Comparison of ENCODE assay signal across 32 cellular contexts in the genomic region with DNA sequence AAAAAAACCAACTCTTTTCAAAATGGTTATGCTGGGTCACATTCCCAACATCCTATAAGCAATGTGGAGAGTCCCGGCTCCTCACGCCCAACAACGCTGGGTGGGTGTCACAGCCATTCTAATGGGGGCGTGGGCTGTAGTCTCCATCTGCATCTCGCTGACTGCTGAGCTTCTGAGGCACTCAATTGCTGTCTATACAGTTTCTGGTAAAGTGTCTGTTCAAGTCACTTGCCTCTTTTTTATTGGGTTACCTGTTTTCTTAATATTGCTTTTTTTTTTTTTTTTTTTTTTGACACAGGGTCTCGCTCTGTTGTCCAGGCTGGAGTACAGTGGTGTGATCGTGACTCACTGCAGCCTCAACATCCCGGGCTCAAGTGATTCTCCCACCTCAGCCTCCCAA.
"Had no signal": no experiment of that assay in that cellular context is flagged by ENCODE, and none has a peak within 500 bp of the region (broad histone marks: within the 10 kb centered on the region; RNA-seq: fewer than 3 reads in every experiment).

No MANE protein-coding gene starts in this region.

- H3K4me3 ChIP-seq: adrenal gland, cardiac muscle cell, gastroesophageal sphincter, pancreas, prostate gland, skin epidermis, tibial artery, upper lobe of right lung had no signal

- H3K36me3 ChIP-seq: adrenal gland, prostate gland had no signal

- H3K9me3 ChIP-seq: adrenal gland, gastroesophageal sphincter, pancreas, prostate gland, tibial artery, upper lobe of right lung had no signal

- ATAC-seq: activated CD8-positive, alpha-beta memory T cell treated with anti-CD3 and anti-CD28 coated beads, Interleukin-2, amount 10 ng/mL, durations not matched to agents 7 days and 5 days; activated CD8-positive, alpha-beta T cell treated with anti-CD3 and anti-CD28 coated beads, Interleukin-2, amount 10 ng/mL, durations not matched to agents 7 days and 5 days; activated naive CD4-positive, alpha-beta T cell treated with anti-CD3 and anti-CD28 coated beads, Interleukin-2, amount 50 U/mL, for 72 hours; activated T-cell treated with anti-CD3 and anti-CD28 coated beads, Interleukin-2, amount 50 U/mL, for 72 hours; effector memory CD8-positive, alpha-beta T cell; gastroesophageal sphincter; naive thymus-derived CD8-positive, alpha-beta T cell; pancreas; sciatic nerve; stimulated activated effector memory CD8-positive, alpha-beta T cell treated with anti-CD3 and anti-CD28 coated beads, Interleukin-12 subunit alpha, Interleukin-12 subunit beta, amount 100 ng/mL, for 72 hours; upper lobe of right lung; WTC11 had no signal

- H3K27me3 ChIP-seq: adrenal gland, cardiac muscle cell, gastroesophageal sphincter, pancreas, tibial artery, upper lobe of right lung had no signal

- DNase-seq: activated CD8-positive, alpha-beta memory T cell treated with anti-CD3 and anti-CD28 coated beads, Interleukin-2, amount 10 ng/mL, durations not matched to agents 7 days and 5 days; activated CD8-positive, alpha-beta T cell treated with anti-CD3 and anti-CD28 coated beads, Interleukin-2, amount 10 ng/mL, durations not matched to agents 7 days and 5 days; activated naive CD4-positive, alpha-beta T cell; activated T-cell treated with anti-CD3 and anti-CD28 coated beads, Interleukin-2, amount 50 U/mL, for 72 hours; adrenal gland; aorta; cortex of kidney; effector memory CD8-positive, alpha-beta T cell; hippocampal formation; kidney; naive thymus-derived CD8-positive, alpha-beta T cell; nucleus accumbens; retina; stimulated activated CD4-positive, alpha-beta T cell treated with anti-CD3 and anti-CD28 coated beads, Interleukin-12 subunit alpha, Interleukin-12 subunit beta, amount 100 ng/mL, for 4 hours; stimulated activated CD4-positive, alpha-beta T cell treated with anti-CD3 and anti-CD28 coated beads, Interleukin-4, amount 100 ng/mL, for 1 hour; substantia nigra; T-helper 2 cell; upper lobe of right lung had no signal

- H3K27ac Mint-ChIP-seq: activated CD8-positive, alpha-beta memory T cell treated with anti-CD3 and anti-CD28 coated beads, Interleukin-2, amount 10 ng/mL, durations not matched to agents 7 days and 5 days; activated CD8-positive, alpha-beta T cell treated with anti-CD3 and anti-CD28 coated beads, Interleukin-2, amount 10 ng/mL, durations not matched to agents 7 days and 5 days; stimulated activated effector memory CD8-positive, alpha-beta T cell treated with anti-CD3 and anti-CD28 coated beads, Interleukin-12 subunit alpha, Interleukin-12 subunit beta, amount 100 ng/mL, for 72 hours; stimulated activated naive CD8-positive, alpha-beta T cell treated with anti-CD3 and anti-CD28 coated beads, Interleukin-15, Interleukin-2, amounts not matched to agents 100 ng/mL and 50 ng/mL, for 24 hours had no signal

- H3K27me3 Mint-ChIP-seq: activated CD8-positive, alpha-beta memory T cell treated with anti-CD3 and anti-CD28 coated beads, Interleukin-2, amount 10 ng/mL, durations not matched to agents 7 days and 5 days; brain; effector memory CD8-positive, alpha-beta T cell; memory B cell; naive thymus-derived CD8-positive, alpha-beta T cell; stimulated activated naive CD8-positive, alpha-beta T cell treated with anti-CD3 and anti-CD28 coated beads, Interleukin-15, Interleukin-2, amounts not matched to agents 100 ng/mL and 50 ng/mL, for 24 hours had no signal

- H3K4me3 Mint-ChIP-seq: activated CD8-positive, alpha-beta memory T cell treated with anti-CD3 and anti-CD28 coated beads, Interleukin-2, amount 10 ng/mL, durations not matched to agents 7 days and 5 days; activated CD8-positive, alpha-beta T cell treated with anti-CD3 and anti-CD28 coated beads, Interleukin-2, amount 10 ng/mL, durations not matched to agents 7 days and 5 days; activated T-cell treated with anti-CD3 and anti-CD28 coated beads, Interleukin-2, amount 50 U/mL, for 72 hours; brain; effector memory CD8-positive, alpha-beta T cell; memory B cell; naive thymus-derived CD8-positive, alpha-beta T cell; neural crest cell; stimulated activated effector memory CD8-positive, alpha-beta T cell treated with anti-CD3 and anti-CD28 coated beads, Interleukin-12 subunit alpha, Interleukin-12 subunit beta, amount 100 ng/mL, for 72 hours; stimulated activated naive CD8-positive, alpha-beta T cell treated with anti-CD3 and anti-CD28 coated beads, Interleukin-15, Interleukin-2, amounts not matched to agents 100 ng/mL and 50 ng/mL, for 24 hours; WTC11 had no signal

- H3K27ac ChIP-seq: adrenal gland, gastroesophageal sphincter, pancreas, prostate gland, skin epidermis, tibial artery, upper lobe of right lung had no signal

- H3K9me3 Mint-ChIP-seq: activated naive CD4-positive, alpha-beta T cell treated with anti-CD3 and anti-CD28 coated beads, Interleukin-2, amount 50 U/mL, for 72 hours; activated T-cell treated with anti-CD3 and anti-CD28 coated beads, Interleukin-2, amount 50 U/mL, for 72 hours; brain; effector memory CD8-positive, alpha-beta T cell; memory B cell; naive thymus-derived CD8-positive, alpha-beta T cell; neural crest cell; stimulated activated effector memory CD8-positive, alpha-beta T cell treated with anti-CD3 and anti-CD28 coated beads, Interleukin-12 subunit alpha, Interleukin-12 subunit beta, amount 100 ng/mL, for 72 hours; stimulated activated naive CD8-positive, alpha-beta T cell treated with anti-CD3 and anti-CD28 coated beads, Interleukin-15, Interleukin-2, amounts not matched to agents 100 ng/mL and 50 ng/mL, for 24 hours; WTC11 had no signal
